In genomic region chr11:33661526-33661925, GRCh38 we compare ENCODE assay signal across 9 cellular contexts. TPM values are rescaled to one million over a fixed set of nuclear protein-coding genes. Genes with fewer than 3 reads are reported as not detected.
"Had no signal": no experiment of that assay in that cellular context is flagged by ENCODE, and none has a peak within 500 bp of the region (broad histone marks: within the 10 kb centered on the region; RNA-seq: fewer than 3 reads in every experiment).

No MANE protein-coding gene starts in this region.

RNA-seq across cellular contexts. Expression of gene C11orf91, which starts 39.1 kb away (rescaled TPM):
- total RNA-seq: activated CD4-positive, alpha-beta memory T cell treated with anti-CD3 and anti-CD28 coated beads, Interleukin-2, amount 10 ng/mL, durations not matched to agents 7 days and 5 days; activated CD4-positive, alpha-beta T cell treated with anti-CD3 and anti-CD28 coated beads for 36 hours; activated CD8-positive, alpha-beta memory T cell treated with anti-CD3 and anti-CD28 coated beads, Interleukin-2, amount 10 ng/mL, durations not matched to agents 7 days and 5 days; activated CD8-positive, alpha-beta T cell treated with anti-CD3 and anti-CD28 coated beads, Interleukin-2, amount 10 ng/mL, durations not matched to agents 7 days and 5 days; activated T-helper 2 cell treated with anti-CD3 and anti-CD28 coated beads, Interferon-gamma antibody, Interleukin-2, Interleukin-4, amounts not matched to agents 10 μg/mL and 5 μg/mL and 100 μg/mL, durations not matched to agents 14 hours and 24 hours and 36 hours; ascending aorta; bronchial epithelial cell; cardiac muscle cell; T-helper 17 cell had no signal
